In the genomic region with DNA sequence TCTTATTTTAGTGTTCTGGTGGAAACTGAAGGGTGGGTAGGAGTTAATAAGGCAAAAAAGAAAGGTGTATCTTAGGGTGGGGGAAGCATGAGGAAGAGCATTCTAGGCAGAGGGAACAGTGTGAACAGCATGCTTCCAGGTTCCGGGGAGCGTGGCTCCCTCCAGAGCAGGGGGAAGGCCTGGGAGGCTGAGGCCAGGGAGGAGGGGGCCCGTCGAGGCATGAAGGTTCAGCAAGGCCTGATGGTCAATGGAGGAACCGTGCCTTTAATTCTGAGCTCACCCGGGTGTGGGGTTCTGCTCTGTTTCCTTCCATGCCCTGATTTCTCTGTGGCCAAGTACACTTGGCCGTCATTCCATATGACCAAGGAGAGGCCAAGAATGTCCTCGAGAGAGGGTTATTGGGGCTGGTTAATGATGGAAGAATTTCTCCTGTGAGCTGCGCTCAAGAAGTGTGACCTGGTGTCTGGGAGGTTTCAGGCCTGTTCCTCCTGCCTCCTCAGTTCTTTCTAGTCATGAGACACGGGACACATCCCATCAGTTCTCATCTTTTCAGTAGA, we compare ENCODE assay signal across 12 cellular contexts.
A peak's percentile ranks its signal among the peaks of the same experiment; 100 is the strongest.
DNase-seq lines count a peak whose midpoint lies in the region; ATAC-seq and TF ChIP-seq lines count a peak whose summit lies in the region.
"Had no signal": no experiment of that assay in that cellular context is flagged by ENCODE, and none has a peak within 500 bp of the region (broad histone marks: within the 10 kb centered on the region; RNA-seq: fewer than 3 reads in every experiment).

No MANE protein-coding gene starts in this region.

- CTCF ChIA-PET in AG04450 (lab: Charles Lee), result no interaction called here

- H3K27me3 Mint-ChIP-seq in IgD-negative memory B cell, result peaks cover 1% of the 10 kb centered on the region
- H3K27me3 Mint-ChIP-seq: central memory CD8-positive, alpha-beta T cell had no signal

- peaks cover 25 to 61% (median 26%) of the 10 kb centered on the region in 3 donors for H3K4me1 ChIP-seq in esophagus squamous epithelium

- peak overlapping the region; percentile 92 to 99 (median 97) for H3K27ac Mint-ChIP-seq in IgD-negative memory B cell
- H3K27ac Mint-ChIP-seq: activated T-helper 2 cell treated with anti-CD3 and anti-CD28 coated beads, Interferon-gamma antibody, Interleukin-2, Interleukin-4, amounts not matched to agents 10 μg/mL and 5 μg/mL and 100 μg/mL, durations not matched to agents 14 hours and 24 hours and 36 hours had no signal

- intact Hi-C loops in esophagus squamous epithelium (cut with DNase I), result no loop called here

- H3K36me3 Mint-ChIP-seq in IgD-negative memory B cell, result peaks cover 4% of the 10 kb centered on the region

- ATAC-seq in SK-N-SH treated with all-trans-retinoic acid at 6 μM for 48 hours (no peak), HG03432 (IDR thresholded peaks at IDR 0.05; ENCODE audit: unreplicated experiment) (no peak), GM19452 (IDR thresholded peaks at IDR 0.05; ENCODE audit: unreplicated experiment) (no peak)

- POLR2A ChIA-PET in AG04450 (lab: Yijun Ruan, JAX), result no interaction called here

- no peak for TF ChIP-seq POLR2A in esophagus squamous epithelium (IDR thresholded peaks at IDR 0.05)

- peaks cover 54 to 64% (median 60%) of the 10 kb centered on the region in 3 donors for H3K4me1 Mint-ChIP-seq in IgD-negative memory B cell

- H3K36me3 ChIP-seq in esophagus squamous epithelium, result no peaks in the 10 kb centered on the region
- H3K36me3 ChIP-seq: sigmoid colon had no signal

- H3K9me3 Mint-ChIP-seq in IgD-negative memory B cell, result no peaks in the 10 kb centered on the region
- H3K9me3 Mint-ChIP-seq: activated T-helper 2 cell treated with anti-CD3 and anti-CD28 coated beads, Interferon-gamma antibody, Interleukin-2, Interleukin-4, amounts not matched to agents 10 μg/mL and 5 μg/mL and 100 μg/mL, durations not matched to agents 14 hours and 24 hours and 36 hours; central memory CD8-positive, alpha-beta T cell had no signal

- H3K9me3 ChIP-seq in AG04450 (ENCODE audit: control insufficient read depth, insufficient read depth, low read length) (no peaks in the 10 kb centered on the region), esophagus squamous epithelium (no peaks in the 10 kb centered on the region)
- H3K9me3 ChIP-seq: sigmoid colon had no signal

- H3K4me3 Mint-ChIP-seq in IgD-negative memory B cell, result peak overlapping the region in 3 of 4 donors; percentile 59 to 89 (median 85)
- H3K4me3 Mint-ChIP-seq: central memory CD8-positive, alpha-beta T cell had no signal

- no peak for DNase-seq in AG04450 (ENCODE audit: low read depth, low spot score)
- DNase-seq in esophagus squamous epithelium (lab: John Stamatoyannopoulos, UW), result no peak
- DNase-seq in pons (ENCODE audit: low spot score), result peak; percentile 30
- no peak for DNase-seq in T1000 (lab: John Stamatoyannopoulos, UW)
- DNase-seq: GM23248, sigmoid colon had no signal

- WGBS in esophagus squamous epithelium, 2 donors, result 70 to 72% methylated on average over 7 to 10 of the region's 10 CpGs

- no peaks in the 10 kb centered on the region for H3K27me3 ChIP-seq in AG04450 (ENCODE audit: control insufficient read depth, insufficient read depth, low read length)
- H3K27me3 ChIP-seq in esophagus squamous epithelium, result no peaks in the 10 kb centered on the region
- H3K27me3 ChIP-seq: sigmoid colon had no signal

- H3K27ac ChIP-seq in AG04450 (ENCODE audit: low read depth, low read length) (peak overlapping the region; percentile 89), esophagus squamous epithelium (peak overlapping the region; percentile 59 to 67 (median 62))
- H3K27ac ChIP-seq: GM23248, sigmoid colon had no signal

- H3K4me3 ChIP-seq in AG04450 (ENCODE audit: low read depth, low read length) (no peak overlapping the region), esophagus squamous epithelium (no peak overlapping the region)
- H3K4me3 ChIP-seq: GM23248, sigmoid colon had no signal

- TF ChIP-seq CTCF in AG04450 (IDR thresholded peaks at IDR 0.05; ENCODE audit: low read depth, low read length) (no peak), esophagus squamous epithelium (IDR thresholded peaks at IDR 0.05) (no peak)

TF ChIP-seq in SK-N-SH treated with all-trans-retinoic acid at 6 μM for 48 hours, 23 proteins besides CTCF, POLR2A, EP300 and RAD21 (continues in another document):
- TF ChIP-seq ZNF565 (CRISPR knock-in tag; conservative IDR thresholded peaks at IDR 0.05; ENCODE audit: low read depth), result no peak
- TF ChIP-seq GLIS3 (CRISPR knock-in tag; IDR thresholded peaks at IDR 0.05), result no peak
- TF ChIP-seq TOX (CRISPR knock-in tag; IDR thresholded peaks at IDR 0.05; ENCODE audit: borderline replicate concordance), result no peak
- TF ChIP-seq, protein P1, sequence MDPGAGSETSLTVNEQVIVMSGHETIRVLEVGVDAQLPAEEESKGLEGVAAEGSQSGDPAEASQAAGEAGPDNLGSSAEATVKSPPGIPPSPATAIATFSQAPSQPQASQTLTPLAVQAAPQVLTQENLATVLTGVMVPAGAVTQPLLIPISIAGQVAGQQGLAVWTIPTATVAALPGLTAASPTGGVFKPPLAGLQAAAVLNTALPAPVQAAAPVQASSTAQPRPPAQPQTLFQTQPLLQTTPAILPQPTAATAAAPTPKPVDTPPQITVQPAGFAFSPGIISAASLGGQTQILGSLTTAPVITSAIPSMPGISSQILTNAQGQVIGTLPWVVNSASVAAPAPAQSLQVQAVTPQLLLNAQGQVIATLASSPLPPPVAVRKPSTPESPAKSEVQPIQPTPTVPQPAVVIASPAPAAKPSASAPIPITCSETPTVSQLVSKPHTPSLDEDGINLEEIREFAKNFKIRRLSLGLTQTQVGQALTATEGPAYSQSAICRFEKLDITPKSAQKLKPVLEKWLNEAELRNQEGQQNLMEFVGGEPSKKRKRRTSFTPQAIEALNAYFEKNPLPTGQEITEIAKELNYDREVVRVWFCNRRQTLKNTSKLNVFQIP (CRISPR knock-in tag; IDR thresholded peaks at IDR 0.05; ENCODE audit: borderline replicate concordance, low read depth), result no peak
- no peak for TF ChIP-seq CSRNP3 (CRISPR knock-in tag; IDR thresholded peaks at IDR 0.05)
- TF ChIP-seq CSDC2 (CRISPR knock-in tag; IDR thresholded peaks at IDR 0.05), result no peak
- no peak for TF ChIP-seq ARNTL (CRISPR knock-in tag; IDR thresholded peaks at IDR 0.05; ENCODE audit: borderline replicate concordance, low read depth)
- no peak for TF ChIP-seq ZNF8 (CRISPR knock-in tag; IDR thresholded peaks at IDR 0.05)
- TF ChIP-seq, protein P2, sequence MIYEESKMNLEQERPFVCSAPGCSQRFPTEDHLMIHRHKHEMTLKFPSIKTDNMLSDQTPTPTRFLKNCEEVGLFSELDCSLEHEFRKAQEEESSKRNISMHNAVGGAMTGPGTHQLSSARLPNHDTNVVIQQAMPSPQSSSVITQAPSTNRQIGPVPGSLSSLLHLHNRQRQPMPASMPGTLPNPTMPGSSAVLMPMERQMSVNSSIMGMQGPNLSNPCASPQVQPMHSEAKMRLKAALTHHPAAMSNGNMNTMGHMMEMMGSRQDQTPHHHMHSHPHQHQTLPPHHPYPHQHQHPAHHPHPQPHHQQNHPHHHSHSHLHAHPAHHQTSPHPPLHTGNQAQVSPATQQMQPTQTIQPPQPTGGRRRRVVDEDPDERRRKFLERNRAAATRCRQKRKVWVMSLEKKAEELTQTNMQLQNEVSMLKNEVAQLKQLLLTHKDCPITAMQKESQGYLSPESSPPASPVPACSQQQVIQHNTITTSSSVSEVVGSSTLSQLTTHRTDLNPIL (CRISPR knock-in tag; IDR thresholded peaks at IDR 0.05; ENCODE audit: low read depth), result no peak
- no peak for TF ChIP-seq ZC3H10 (CRISPR knock-in tag; IDR thresholded peaks at IDR 0.05)
- no peak for TF ChIP-seq ISL1 (CRISPR knock-in tag; IDR thresholded peaks at IDR 0.05)
- TF ChIP-seq ESRRG (CRISPR knock-in tag; IDR thresholded peaks at IDR 0.05), result no peak
- TF ChIP-seq, protein P3, sequence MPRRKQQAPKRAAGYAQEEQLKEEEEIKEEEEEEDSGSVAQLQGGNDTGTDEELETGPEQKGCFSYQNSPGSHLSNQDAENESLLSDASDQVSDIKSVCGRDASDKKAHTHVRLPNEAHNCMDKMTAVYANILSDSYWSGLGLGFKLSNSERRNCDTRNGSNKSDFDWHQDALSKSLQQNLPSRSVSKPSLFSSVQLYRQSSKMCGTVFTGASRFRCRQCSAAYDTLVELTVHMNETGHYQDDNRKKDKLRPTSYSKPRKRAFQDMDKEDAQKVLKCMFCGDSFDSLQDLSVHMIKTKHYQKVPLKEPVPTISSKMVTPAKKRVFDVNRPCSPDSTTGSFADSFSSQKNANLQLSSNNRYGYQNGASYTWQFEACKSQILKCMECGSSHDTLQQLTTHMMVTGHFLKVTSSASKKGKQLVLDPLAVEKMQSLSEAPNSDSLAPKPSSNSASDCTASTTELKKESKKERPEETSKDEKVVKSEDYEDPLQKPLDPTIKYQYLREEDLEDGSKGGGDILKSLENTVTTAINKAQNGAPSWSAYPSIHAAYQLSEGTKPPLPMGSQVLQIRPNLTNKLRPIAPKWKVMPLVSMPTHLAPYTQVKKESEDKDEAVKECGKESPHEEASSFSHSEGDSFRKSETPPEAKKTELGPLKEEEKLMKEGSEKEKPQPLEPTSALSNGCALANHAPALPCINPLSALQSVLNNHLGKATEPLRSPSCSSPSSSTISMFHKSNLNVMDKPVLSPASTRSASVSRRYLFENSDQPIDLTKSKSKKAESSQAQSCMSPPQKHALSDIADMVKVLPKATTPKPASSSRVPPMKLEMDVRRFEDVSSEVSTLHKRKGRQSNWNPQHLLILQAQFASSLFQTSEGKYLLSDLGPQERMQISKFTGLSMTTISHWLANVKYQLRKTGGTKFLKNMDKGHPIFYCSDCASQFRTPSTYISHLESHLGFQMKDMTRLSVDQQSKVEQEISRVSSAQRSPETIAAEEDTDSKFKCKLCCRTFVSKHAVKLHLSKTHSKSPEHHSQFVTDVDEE (CRISPR knock-in tag; IDR thresholded peaks at IDR 0.05), result no peak
- TF ChIP-seq SNAI2 (CRISPR knock-in tag; IDR thresholded peaks at IDR 0.05), result no peak
- TF ChIP-seq PPARA (CRISPR knock-in tag; IDR thresholded peaks at IDR 0.05; ENCODE audit: borderline replicate concordance), result no peak
- TF ChIP-seq TCF4 (CRISPR knock-in tag; IDR thresholded peaks at IDR 0.05; ENCODE audit: borderline replicate concordance), result no peak
